8 cellular contexts compared by ENCODE assay signal in genomic region chr12:124837958-124838803, GRCh38. TPM values are rescaled to one million over a fixed set of nuclear protein-coding genes. Genes with fewer than 3 reads are reported as not detected.
DNase-seq lines count a peak whose midpoint lies in the region; ATAC-seq and TF ChIP-seq lines count a peak whose summit lies in the region.

No MANE protein-coding gene starts in this region.

- H2BK120ac ChIP-seq in trophoblast cell (ENCODE audit: insufficient read depth, low read length, poor library complexity), result no peak overlapping the region

- peak overlapping the region; percentile 30 for H3K27ac ChIP-seq in trophoblast cell (ENCODE audit: low read depth, low read length)

- H2BK12ac ChIP-seq in trophoblast cell (ENCODE audit: low read length), result peak overlapping the region; percentile 0

- peaks cover 2% of the 10 kb centered on the region for H3K9me3 ChIP-seq in trophoblast cell (ENCODE audit: insufficient read depth, low read depth, low read length)

- H4K91ac ChIP-seq in trophoblast cell (ENCODE audit: low read depth, low read length), result peak overlapping the region; percentile 17

- H2AK5ac ChIP-seq in trophoblast cell (ENCODE audit: low read length), result no peak overlapping the region

- H3K36me3 ChIP-seq in trophoblast cell (ENCODE audit: control insufficient read depth in 1 of 2, insufficient read depth in 2 of 2, low read length in 2 of 2), result no peaks in the 10 kb centered on the region

- H2BK5ac ChIP-seq in trophoblast cell (ENCODE audit: low read depth, low read length, poor library complexity), result no peak overlapping the region

- peaks cover 2% of the 10 kb centered on the region for H3K79me2 ChIP-seq in trophoblast cell (ENCODE audit: control insufficient read depth, insufficient read depth, low read length, poor library complexity)

- H3K23ac ChIP-seq in trophoblast cell (ENCODE audit: low read length), result no peak overlapping the region

- H3K4me3 ChIP-seq in fibroblast of mammary gland (ENCODE audit: control insufficient read depth, low read depth, low read length), result no peak overlapping the region
- no peak overlapping the region for H3K4me3 ChIP-seq in trophoblast cell (ENCODE audit: low read depth, low read length)

- DNase-seq in H4 (ENCODE audit: low spot score), result peak; percentile 99
- DNase-seq in RPMI7951 (ENCODE audit: low read depth), result peak; percentile 100
- peak; percentile 99 for DNase-seq in fibroblast of mammary gland (ENCODE audit: low read depth)
- peak; percentile 99 for DNase-seq in trophoblast cell
- no peak for DNase-seq in UCSD-AML1 (lab: John Stamatoyannopoulos, UW; ENCODE audit: unreplicated experiment)
- no peak for DNase-seq in NCI-H1436 treated with DMSO at 0.1 percent for 48 hours (lab: John Stamatoyannopoulos, UW)

- no peak overlapping the region for H2AFZ ChIP-seq in trophoblast cell (ENCODE audit: insufficient read depth, low read length, poor library complexity)

- ATAC-seq in GM21737 (IDR thresholded peaks at IDR 0.05; ENCODE audit: unreplicated experiment) (no peak), GM18861 (IDR thresholded peaks at IDR 0.05; ENCODE audit: unreplicated experiment) (no peak)

- no peak overlapping the region for H3K14ac ChIP-seq in trophoblast cell (ENCODE audit: low read length)

- H4K12ac ChIP-seq in trophoblast cell (ENCODE audit: low read depth, low read length), result no peak overlapping the region

- H3K9ac ChIP-seq in trophoblast cell (ENCODE audit: low read length), result no peak overlapping the region

- H3K4me1 ChIP-seq in trophoblast cell (ENCODE audit: control insufficient read depth in 1 of 2, insufficient read depth in 2 of 2, low read length in 2 of 2), result peaks cover 3 to 7% of the 10 kb centered on the region in 2 experiments

- H3K4me2 ChIP-seq in trophoblast cell (ENCODE audit: low read length), result no peak overlapping the region

- H3K27me3 ChIP-seq in trophoblast cell (ENCODE audit: insufficient read depth, low read length), result no peaks in the 10 kb centered on the region

- no peak for TF ChIP-seq CTCF in fibroblast of mammary gland (conservative IDR thresholded peaks at IDR 0.05; ENCODE audit: control insufficient read depth, insufficient read depth, low read depth, low read length)

- H3K79me1 ChIP-seq in trophoblast cell (ENCODE audit: low read length), result peaks cover 7% of the 10 kb centered on the region

- peak overlapping the region; percentile 31 for H3K18ac ChIP-seq in trophoblast cell (ENCODE audit: low read length)

- H3K4ac ChIP-seq in trophoblast cell (ENCODE audit: low read depth, low read length), result no peak overlapping the region

- WGBS in trophoblast cell (ENCODE audit: extremely low coverage, insufficient coverage, insufficient read length), result no CpG with 5 or more reads among the region's 16 CpGs

- no peak overlapping the region for H4K8ac ChIP-seq in trophoblast cell (ENCODE audit: low read depth, low read length)

RNA-seq across cellular contexts. Expression of gene SCARB1, which starts 25.5 kb away (rescaled TPM):
- total RNA-seq in H4 (2014; rRNA removed; shearing (Covaris generic)), result 19.5 and 26.8 TPM in 2 replicates
- total RNA-seq in RPMI7951 (2014; rRNA removed; shearing (Covaris generic)), result 13.9 and 15.3 TPM in 2 replicates
- 102 and 105 TPM in 2 replicates for polyA plus RNA-seq in trophoblast cell (2013)

Comparison
In these comparisons a context has a peak if more than half of its experiments do, and no peak if none do; other contexts are left out.
1. DNase-seq: peak in H4 (single experiment), RPMI7951 (single experiment), fibroblast of mammary gland (single experiment) and trophoblast cell (2 of 2); none in UCSD-AML1 (single experiment) and NCI-H1436 treated with DMSO at 0.1 percent for 48 hours (single experiment).